In the genomic region with DNA sequence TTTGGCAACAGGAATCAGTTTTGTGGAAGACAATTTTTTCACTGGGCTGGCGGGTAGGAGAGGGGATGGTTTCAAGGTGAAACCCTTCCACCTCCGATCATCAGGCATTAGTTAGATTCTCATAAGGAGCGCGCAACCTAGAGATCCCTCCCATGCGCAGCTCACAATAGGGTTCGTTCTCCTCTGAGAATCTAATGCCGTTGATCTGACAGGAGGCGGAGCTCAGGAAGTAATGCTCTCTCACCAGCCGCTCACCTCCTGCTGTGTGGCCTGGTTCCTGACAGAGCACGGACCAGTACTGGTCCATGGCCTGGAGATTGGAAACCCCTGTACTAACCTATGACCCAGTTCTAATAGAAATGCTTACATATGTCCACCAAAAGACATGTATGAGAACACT, we compare ENCODE assay signal across 15 cellular contexts.
"Had no signal": no experiment of that assay in that cellular context is flagged by ENCODE, and none has a peak within 500 bp of the region (broad histone marks: within the 10 kb centered on the region; RNA-seq: fewer than 3 reads in every experiment).

No MANE protein-coding gene starts in this region.

- DNase-seq: colonic mucosa; effector CD4-positive, alpha-beta T cell; foreskin melanocyte; head of caudate nucleus; left colon; left ventricle myocardium superior; naive thymus-derived CD8-positive, alpha-beta T cell; posterior cingulate gyrus; sigmoid colon; stimulated activated CD4-positive, alpha-beta T cell treated with anti-CD3 and anti-CD28 coated beads, Interleukin-2, amount 100 ng/mL, for 24 hours; stimulated activated naive CD4-positive, alpha-beta T cell treated with Interleukin-2 at 50 U/mL for 16 hours had no signal

- H3K4me1 ChIP-seq: colonic mucosa, right atrium auricular region, sigmoid colon had no signal

- H3K27me3 Mint-ChIP-seq: naive thymus-derived CD8-positive, alpha-beta T cell had no signal

- H3K36me3 ChIP-seq: colonic mucosa had no signal

- H3K27me3 ChIP-seq: colonic mucosa, hepatocyte, right atrium auricular region, sigmoid colon had no signal

- H3K4me3 Mint-ChIP-seq: naive thymus-derived CD8-positive, alpha-beta T cell had no signal

- H3K4me3 ChIP-seq: colonic mucosa, hepatocyte, lung, right atrium auricular region, sigmoid colon, skin epidermis had no signal

- H3K9me3 ChIP-seq: colonic mucosa, right atrium auricular region, sigmoid colon had no signal

- H3K27ac ChIP-seq: colonic mucosa, hepatocyte, right atrium auricular region, sigmoid colon, skin epidermis had no signal

- ATAC-seq: left colon; left ventricle myocardium superior; naive thymus-derived CD8-positive, alpha-beta T cell had no signal
